1 cellular context compared by ENCODE assay signal in the genomic region with DNA sequence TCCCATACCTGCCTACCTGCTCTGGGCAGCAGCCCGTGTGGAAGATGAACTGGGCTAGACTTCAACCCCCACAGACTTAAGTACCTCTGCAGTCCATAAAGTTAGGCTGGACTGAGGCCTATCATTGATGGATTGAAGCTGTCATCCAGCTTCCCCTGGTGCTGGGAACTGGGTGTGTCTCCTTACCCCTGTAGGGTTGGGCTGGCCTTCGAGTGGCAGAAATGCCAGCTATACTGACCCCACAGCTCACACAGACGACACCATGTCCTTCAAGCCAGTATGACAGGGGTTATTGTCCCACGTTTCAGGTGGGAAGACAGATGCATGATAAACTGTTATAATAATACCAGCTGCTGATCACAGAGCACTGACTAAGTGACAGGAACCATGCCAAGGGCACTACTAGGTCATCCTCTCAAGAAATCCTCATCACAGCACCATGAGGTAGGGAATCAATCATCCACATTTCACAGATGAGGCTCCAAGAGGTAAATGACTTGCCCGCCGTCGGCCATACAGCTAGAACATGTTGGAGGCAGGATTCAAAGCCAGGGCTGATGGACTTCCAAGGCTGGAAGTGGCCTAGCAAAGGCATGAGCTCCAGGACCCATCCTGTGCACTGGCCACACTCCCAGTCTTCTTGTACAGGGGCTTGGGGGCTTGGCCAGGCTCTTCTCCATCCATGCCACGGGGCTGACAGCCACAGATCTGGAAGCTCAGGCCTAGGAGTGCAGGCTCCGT.
TF ChIP-seq lines count a peak whose summit lies in the region.

A gene (minus strand): TSS at position 51 of the 741 bp plus-strand sequence. CDS start 465 bp downstream, outside the sequence.

TF ChIP-seq in HEK293, 187 proteins besides CTCF, POLR2A, EP300 and RAD21 (continued from another document):
- TF ChIP-seq, protein P1, sequence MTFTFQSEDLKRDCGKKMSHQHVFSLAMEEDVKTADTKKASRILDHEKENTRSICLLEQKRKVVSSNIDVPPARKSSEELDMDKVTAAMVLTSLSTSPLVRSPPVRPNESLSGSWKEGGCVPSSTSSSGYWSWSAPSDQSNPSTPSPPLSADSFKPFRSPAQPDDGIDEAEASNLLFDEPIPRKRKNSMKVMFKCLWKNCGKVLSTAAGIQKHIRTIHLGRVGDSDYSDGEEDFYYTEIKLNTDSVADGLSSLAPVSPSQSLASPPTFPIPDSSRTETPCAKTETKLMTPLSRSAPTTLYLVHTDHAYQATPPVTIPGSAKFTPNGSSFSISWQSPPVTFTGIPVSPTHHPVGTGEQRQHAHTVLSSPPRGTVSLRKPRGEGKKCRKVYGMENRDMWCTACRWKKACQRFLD (tag by site-specific recombination; IDR thresholded peaks at IDR 0.05), result no peak
- TF ChIP-seq ZNF621 (tag by site-specific recombination; IDR thresholded peaks at IDR 0.05) (no peak), MYNN (tag by site-specific recombination; IDR thresholded peaks at IDR 0.05; ENCODE audit: borderline replicate concordance) (no peak), ZBTB20 (tag by site-specific recombination; IDR thresholded peaks at IDR 0.05) (peak; percentile 58), ZNF747 (tag by site-specific recombination; IDR thresholded peaks at IDR 0.05) (no peak), ZNF132 (tag by site-specific recombination; IDR thresholded peaks at IDR 0.05; ENCODE audit: borderline replicate concordance) (no peak)
